1 cellular context compared by ENCODE assay signal in the genomic region with DNA sequence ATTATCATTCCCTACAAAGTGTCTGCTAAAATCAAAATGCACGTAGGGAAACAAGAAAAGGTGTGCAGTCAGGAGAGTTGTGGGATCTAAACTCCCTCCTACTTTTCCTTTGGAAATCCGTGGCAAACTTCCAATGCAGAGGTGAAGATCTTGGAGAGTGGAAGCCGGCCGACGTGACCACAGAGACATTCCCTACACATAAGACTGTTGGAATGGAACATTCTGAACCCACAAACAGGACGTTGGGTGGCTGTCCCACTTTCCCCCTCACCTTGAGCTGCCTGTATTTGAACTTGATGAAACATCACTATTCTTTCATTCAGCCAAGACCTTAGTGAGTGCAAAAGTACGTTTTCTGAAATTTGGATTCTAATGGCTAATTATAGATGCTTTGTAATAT.
TF ChIP-seq lines count a peak whose summit lies in the region.

No MANE protein-coding gene starts in this region.

TF ChIP-seq in SK-N-SH, 30 proteins besides CTCF, POLR2A, EP300 and RAD21 (continued from another document):
- TF ChIP-seq GABPA (IDR thresholded peaks at IDR 0.05; ENCODE audit: low read depth) = no peak
- no peak for TF ChIP-seq EZH2phosphoT487 (IDR thresholded peaks at IDR 0.05; ENCODE audit: borderline replicate concordance, low read depth)
- TF ChIP-seq ELF1 (IDR thresholded peaks at IDR 0.05) = no peak
- no peak for TF ChIP-seq FOXJ3 (CRISPR knock-in tag; IDR thresholded peaks at IDR 0.05)
- no peak for TF ChIP-seq POLR2AphosphoS5 (IDR thresholded peaks at IDR 0.05; ENCODE audit: low read depth, low read length)
- TF ChIP-seq YY1 (IDR thresholded peaks at IDR 0.05; ENCODE audit: low read depth) = no peak
